In the genomic region with DNA sequence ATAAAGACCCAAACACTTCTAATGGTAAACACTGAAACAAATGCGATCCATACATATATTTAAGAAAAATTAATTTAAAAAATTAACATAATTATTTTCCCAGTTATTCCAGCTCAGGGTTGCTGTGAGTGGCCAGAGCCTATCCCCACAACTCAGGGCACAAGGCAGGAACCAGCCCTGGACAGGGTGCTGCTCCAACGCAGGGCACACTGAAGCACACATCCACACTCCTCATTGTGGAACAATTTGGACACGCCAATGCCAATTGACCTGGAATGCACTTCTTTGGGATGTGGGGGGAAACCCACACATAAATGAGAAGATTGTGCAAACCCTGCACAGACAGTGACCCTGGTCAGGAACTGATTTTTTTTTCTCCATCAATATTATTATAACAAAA, we compare ENCODE assay signal across 19 cellular contexts. TPM values are rescaled to one million over a fixed set of nuclear protein-coding genes. Genes with fewer than 3 reads are reported as not detected.
DNase-seq lines count a peak whose midpoint lies in the region; ATAC-seq and TF ChIP-seq lines count a peak whose summit lies in the region.
"Had no signal": no experiment of that assay in that cellular context is flagged by ENCODE, and none has a peak within 500 bp of the region (broad histone marks: within the 10 kb centered on the region; RNA-seq: fewer than 3 reads in every experiment).

No MANE protein-coding gene starts in this region.

- no peaks in the 10 kb centered on the region for H3K9me3 Mint-ChIP-seq in activated naive CD4-positive, alpha-beta T cell treated with anti-CD3 and anti-CD28 coated beads, Interleukin-2, amount 50 U/mL, for 72 hours
- no peaks in the 10 kb centered on the region for H3K9me3 Mint-ChIP-seq in activated CD8-positive, alpha-beta T cell treated with anti-CD3 and anti-CD28 coated beads, Interleukin-2, amount 10 ng/mL, durations not matched to agents 7 days and 5 days (ENCODE audit: insufficient read depth)
- no peaks in the 10 kb centered on the region for H3K9me3 Mint-ChIP-seq in CD4-positive, alpha-beta memory T cell
- H3K9me3 Mint-ChIP-seq: T-helper 2 cell treated with Interferon-gamma antibody and Interleukin-4, amounts not matched to agents 5 μg/mL and 100 μg/mL, for 36 hours had no signal

- no peak overlapping the region for H3K27ac ChIP-seq in lower lobe of right lung
- H3K27ac ChIP-seq in mesenchymal stem cell (ENCODE audit: low read length, poor library complexity, severe bottlenecking), result no peak overlapping the region
- H3K27ac ChIP-seq in CD4-positive, alpha-beta memory T cell (ENCODE audit: low read depth, low read length), result no peak overlapping the region
- H3K27ac ChIP-seq: C4-2B, right atrium auricular region had no signal

- H3K27me3 ChIP-seq in lower lobe of right lung (ENCODE audit: low read depth) (no peaks in the 10 kb centered on the region), mesenchymal stem cell (ENCODE audit: control insufficient read depth in 1 of 2, insufficient read depth in 1 of 2, low read length in 2 of 2) (no peaks in the 10 kb centered on the region)
- no peaks in the 10 kb centered on the region for H3K27me3 ChIP-seq in CD4-positive, alpha-beta memory T cell (ENCODE audit: insufficient read depth, low read length)
- H3K27me3 ChIP-seq: Peyer's patch, right atrium auricular region had no signal

- H3K4ac ChIP-seq in mesenchymal stem cell (ENCODE audit: low read depth in 1 of 2, low read length in 2 of 2), result no peak overlapping the region

- no peak overlapping the region for H2BK120ac ChIP-seq in mesenchymal stem cell (ENCODE audit: low read depth, low read length)

- no peak for DNase-seq in activated naive CD4-positive, alpha-beta T cell treated with anti-CD3 and anti-CD28 coated beads, Interleukin-2, amount 50 U/mL, for 72 hours (ENCODE audit: low spot score in 2 of 2)
- DNase-seq in activated naive CD4-positive, alpha-beta T cell (lab: John Stamatoyannopoulos, UW), result no peak
- DNase-seq in activated CD8-positive, alpha-beta T cell treated with anti-CD3 and anti-CD28 coated beads, Interleukin-2, amount 10 ng/mL, durations not matched to agents 7 days and 5 days, result no peak
- DNase-seq in lower lobe of right lung (no peak), foreskin fibroblast (no peak), mesenchymal stem cell (no peak)
- no peak for DNase-seq in CD4-positive, alpha-beta memory T cell
- DNase-seq: activated gamma-delta T cell treated with Interleukin-2 at 50 U/mL for 16 hours, DMS79, left ventricle myocardium superior, NCI-H1930, Peyer's patch had no signal

- POLR2A ChIA-PET in activated CD8-positive, alpha-beta T cell treated with anti-CD3 and anti-CD28 coated beads, Interleukin-2, amount 10 ng/mL, durations not matched to agents 7 days and 5 days (lab: Charles Lee), result interaction anchor here (0.6 to 1.1 kb wide), 3 partner anchors 9 to 39 kb away, joined by 3 read pairs; no protein-coding TSS in a partner anchor
- POLR2A ChIA-PET in CD4-positive, alpha-beta memory T cell (lab: Charles Lee; ENCODE audit: partially characterized antibody), result interaction anchor here (0.7 to 3.8 kb wide), 6 partner anchors 11 to 139 kb away, joined by 3 to 17 read pairs (median 3); a partner anchor contains a TSS

- no peak for ATAC-seq in activated naive CD4-positive, alpha-beta T cell treated with anti-CD3 and anti-CD28 coated beads, Interleukin-2, amount 50 U/mL, for 72 hours
- no peak for ATAC-seq in activated CD8-positive, alpha-beta T cell treated with anti-CD3 and anti-CD28 coated beads, Interleukin-2, amount 10 ng/mL, durations not matched to agents 7 days and 5 days
- ATAC-seq in lower lobe of right lung (peak in 1 of 2 donors; percentile 47), GM18519 (IDR thresholded peaks at IDR 0.05; ENCODE audit: low FRiP score, unreplicated experiment) (no peak)

- WGBS in mesenchymal stem cell, result 93% methylated on average over 2 of the region's 3 CpGs

- CTCF ChIA-PET in activated CD8-positive, alpha-beta T cell treated with anti-CD3 and anti-CD28 coated beads, Interleukin-2, amount 10 ng/mL, durations not matched to agents 7 days and 5 days (lab: Charles Lee), result interaction anchor here (0.6 to 6.3 kb wide), 4 partner anchors 9 to 215 kb away, joined by 3 to 32 read pairs (median 6); no protein-coding TSS in a partner anchor
- CTCF ChIA-PET in CD4-positive, alpha-beta memory T cell (lab: Charles Lee; ENCODE audit: partially characterized antibody), result interaction anchor here (1.1 kb wide), 1 partner anchor 215 kb away, joined by 4 read pairs; no protein-coding TSS in a partner anchor

- H3K4me3 Mint-ChIP-seq in activated CD8-positive, alpha-beta T cell treated with anti-CD3 and anti-CD28 coated beads, Interleukin-2, amount 10 ng/mL, durations not matched to agents 7 days and 5 days, result no peak overlapping the region
- peak overlapping the region in 3 of 8 donors; percentile 10 to 76 (median 43) for H3K4me3 Mint-ChIP-seq in CD4-positive, alpha-beta memory T cell

- H3K4me1 Mint-ChIP-seq in activated CD8-positive, alpha-beta T cell treated with anti-CD3 and anti-CD28 coated beads, Interleukin-2, amount 10 ng/mL, durations not matched to agents 7 days and 5 days (ENCODE audit: low read depth), result peaks cover 65% of the 10 kb centered on the region
- H3K4me1 Mint-ChIP-seq in CD4-positive, alpha-beta memory T cell, result peaks cover 48 to 72% (median 60%) of the 10 kb centered on the region in 4 donors

- H3K4me1 ChIP-seq in lower lobe of right lung (peaks cover 18% of the 10 kb centered on the region), mesenchymal stem cell (ENCODE audit: control insufficient read depth, insufficient read depth, low read depth, low read length) (no peaks in the 10 kb centered on the region)
- peaks cover 72% of the 10 kb centered on the region for H3K4me1 ChIP-seq in CD4-positive, alpha-beta memory T cell (ENCODE audit: insufficient read depth, low read length)
- H3K4me1 ChIP-seq: Peyer's patch had no signal

- H3K79me1 ChIP-seq in mesenchymal stem cell (replicated peaks; ENCODE audit: low read length, poor library complexity, severe bottlenecking), result no peaks in the 10 kb centered on the region

- no peak overlapping the region for H2BK5ac ChIP-seq in mesenchymal stem cell (ENCODE audit: low read depth, low read length, poor library complexity, severe bottlenecking)

- H3K23ac ChIP-seq in mesenchymal stem cell (ENCODE audit: low read length in 2 of 2), result no peak overlapping the region

- H4K8ac ChIP-seq in mesenchymal stem cell (ENCODE audit: low read length), result no peak overlapping the region

- H3K4me3 ChIP-seq in lower lobe of right lung, result peak overlapping the region; percentile 25
- no peak overlapping the region for H3K4me3 ChIP-seq in foreskin fibroblast (ENCODE audit: low read depth in 1 of 2, low read length in 2 of 2)
- H3K4me3 ChIP-seq in mesenchymal stem cell (ENCODE audit: insufficient read depth in 1 of 2, low read depth in 1 of 2, low read length in 2 of 2), result no peak overlapping the region
- H3K4me3 ChIP-seq in CD4-positive, alpha-beta memory T cell (ENCODE audit: low read length in 2 of 2), result no peak overlapping the region
- H3K4me3 ChIP-seq: Peyer's patch, right atrium auricular region had no signal

- no peak overlapping the region for H4K91ac ChIP-seq in mesenchymal stem cell (ENCODE audit: low read length)

- no peak overlapping the region for H2AFZ ChIP-seq in mesenchymal stem cell (ENCODE audit: low read depth, low read length)

- H2BK15ac ChIP-seq in mesenchymal stem cell (ENCODE audit: low read depth, poor library complexity, severe bottlenecking), result no peak overlapping the region

- H3K27ac Mint-ChIP-seq in activated naive CD4-positive, alpha-beta T cell treated with anti-CD3 and anti-CD28 coated beads, Interleukin-2, amount 50 U/mL, for 72 hours, result peak overlapping the region; percentile 76 to 86
- H3K27ac Mint-ChIP-seq in activated CD8-positive, alpha-beta T cell treated with anti-CD3 and anti-CD28 coated beads, Interleukin-2, amount 10 ng/mL, durations not matched to agents 7 days and 5 days, result peak overlapping the region; percentile 27
- H3K27ac Mint-ChIP-seq in CD4-positive, alpha-beta memory T cell, result peak overlapping the region in 1 of 7 donors; percentile 81

- intact Hi-C loops in lower lobe of right lung (cut with DNase I), result no loop called here
- intact Hi-C loops in CD4-positive, alpha-beta memory T cell (cut with micrococcal nuclease), result loop anchor here (5.0 kb wide), 1 partner anchor 215 kb away; no protein-coding TSS in a partner anchor

- peak overlapping the region in 1 of 2 experiments; percentile 57 for H3K18ac ChIP-seq in mesenchymal stem cell (ENCODE audit: low read depth in 1 of 2, low read length in 2 of 2)

- H3K36me3 ChIP-seq in lower lobe of right lung, result no peaks in the 10 kb centered on the region
- no peaks in the 10 kb centered on the region for H3K36me3 ChIP-seq in mesenchymal stem cell (ENCODE audit: control insufficient read depth in 1 of 2, insufficient read depth in 2 of 2, low read depth in 1 of 2, low read length in 2 of 2)
- peaks cover 6% of the 10 kb centered on the region for H3K36me3 ChIP-seq in CD4-positive, alpha-beta memory T cell (ENCODE audit: insufficient read depth, low read length)
- H3K36me3 ChIP-seq: Peyer's patch, right atrium auricular region had no signal

- H2BK12ac ChIP-seq in mesenchymal stem cell (ENCODE audit: low read length in 2 of 2), result no peak overlapping the region

- peaks cover 7 to 36% of the 10 kb centered on the region in 2 donors for H3K36me3 Mint-ChIP-seq in activated naive CD4-positive, alpha-beta T cell treated with anti-CD3 and anti-CD28 coated beads, Interleukin-2, amount 50 U/mL, for 72 hours
- H3K36me3 Mint-ChIP-seq in activated CD8-positive, alpha-beta T cell treated with anti-CD3 and anti-CD28 coated beads, Interleukin-2, amount 10 ng/mL, durations not matched to agents 7 days and 5 days (ENCODE audit: low read depth), result peaks cover 53% of the 10 kb centered on the region
- peaks cover 13 to 27% of the 10 kb centered on the region in 2 donors for H3K36me3 Mint-ChIP-seq in CD4-positive, alpha-beta memory T cell

- no peak overlapping the region for H3K9ac ChIP-seq in mesenchymal stem cell (ENCODE audit: low read length)

- no peak overlapping the region for H3K4me2 ChIP-seq in mesenchymal stem cell (ENCODE audit: low read length, poor library complexity, severe bottlenecking)

- H3K14ac ChIP-seq in mesenchymal stem cell (ENCODE audit: low read length in 2 of 2), result no peak overlapping the region

- H3K27me3 Mint-ChIP-seq in activated CD8-positive, alpha-beta T cell treated with anti-CD3 and anti-CD28 coated beads, Interleukin-2, amount 10 ng/mL, durations not matched to agents 7 days and 5 days (ENCODE audit: low read depth), result no peaks in the 10 kb centered on the region
- no peaks in the 10 kb centered on the region for H3K27me3 Mint-ChIP-seq in CD4-positive, alpha-beta memory T cell

- TF ChIP-seq CTCF in lower lobe of right lung (IDR thresholded peaks at IDR 0.05) (no peak), foreskin fibroblast (IDR thresholded peaks at IDR 0.05; ENCODE audit: low read depth, low read length) (no peak)

- H2AK5ac ChIP-seq in mesenchymal stem cell (ENCODE audit: low read length, severe bottlenecking), result no peak overlapping the region

- H3K9me3 ChIP-seq in lower lobe of right lung, result no peaks in the 10 kb centered on the region
- no peaks in the 10 kb centered on the region for H3K9me3 ChIP-seq in mesenchymal stem cell (ENCODE audit: control insufficient read depth, low read length)
- no peaks in the 10 kb centered on the region for H3K9me3 ChIP-seq in CD4-positive, alpha-beta memory T cell (ENCODE audit: control insufficient read depth in 1 of 2, low read length in 2 of 2)
- H3K9me3 ChIP-seq: Peyer's patch, right atrium auricular region had no signal

RNA-seq across cellular contexts. Expression of a gene that starts 23.4 kb away (rescaled TPM):
- total RNA-seq in activated naive CD4-positive, alpha-beta T cell treated with anti-CD3 and anti-CD28 coated beads, Interleukin-2, amount 50 U/mL, for 72 hours, result 10 to 100 TPM; 74.5 to 89.4 TPM
- 100 to 1,000 TPM; 103 to 104 TPM for total RNA-seq in activated CD8-positive, alpha-beta T cell treated with anti-CD3 and anti-CD28 coated beads, Interleukin-2, amount 10 ng/mL, durations not matched to agents 7 days and 5 days
- total RNA-seq in lower lobe of right lung, result 21.5 TPM
- polyA plus RNA-seq in mesenchymal stem cell (2013, experiment 1 of 2), result 0.25 TPM
- polyA plus RNA-seq in mesenchymal stem cell (2013, experiment 2 of 2), result 0.18 TPM
- total RNA-seq in CD4-positive, alpha-beta memory T cell, result 10 to 100 TPM; 58.0 to 59.5 TPM
- 10 to 100 TPM; 50.8 to 56.3 TPM for polyA plus RNA-seq in CD4-positive, alpha-beta memory T cell
- total RNA-seq: A673, chondrocyte, SK-MEL-5 had no signal
